ENCODE assay signal across 1 cellular context in the genomic region with DNA sequence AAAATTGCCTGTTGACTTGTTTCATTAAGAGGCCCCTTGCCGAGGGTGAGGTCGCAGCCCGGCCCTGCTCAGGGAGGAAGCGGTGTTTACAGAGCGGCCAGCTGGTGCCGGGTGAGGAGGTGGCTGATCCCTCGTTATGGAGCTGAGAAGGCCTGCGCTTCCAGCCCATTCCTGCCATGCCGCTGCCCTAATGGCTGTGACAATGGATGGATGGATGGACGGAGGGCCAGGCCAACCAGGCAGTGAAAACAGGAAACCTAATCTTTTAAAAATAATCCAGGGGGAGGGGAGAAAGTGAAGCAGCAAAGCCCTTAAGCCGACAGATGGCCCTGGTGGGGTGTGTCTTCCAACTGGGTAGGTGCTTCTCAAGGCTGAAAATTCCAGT.
TF ChIP-seq lines count a peak whose summit lies in the region.

No MANE protein-coding gene starts in this region.

TF ChIP-seq in HEK293, 187 proteins besides CTCF, POLR2A, EP300 and RAD21 (continued from another document):
- TF ChIP-seq RBAK (tag by site-specific recombination; IDR thresholded peaks at IDR 0.05) = no peak
- TF ChIP-seq ZNF133 (tag by site-specific recombination; IDR thresholded peaks at IDR 0.05) = no peak
- TF ChIP-seq, protein P1, sequence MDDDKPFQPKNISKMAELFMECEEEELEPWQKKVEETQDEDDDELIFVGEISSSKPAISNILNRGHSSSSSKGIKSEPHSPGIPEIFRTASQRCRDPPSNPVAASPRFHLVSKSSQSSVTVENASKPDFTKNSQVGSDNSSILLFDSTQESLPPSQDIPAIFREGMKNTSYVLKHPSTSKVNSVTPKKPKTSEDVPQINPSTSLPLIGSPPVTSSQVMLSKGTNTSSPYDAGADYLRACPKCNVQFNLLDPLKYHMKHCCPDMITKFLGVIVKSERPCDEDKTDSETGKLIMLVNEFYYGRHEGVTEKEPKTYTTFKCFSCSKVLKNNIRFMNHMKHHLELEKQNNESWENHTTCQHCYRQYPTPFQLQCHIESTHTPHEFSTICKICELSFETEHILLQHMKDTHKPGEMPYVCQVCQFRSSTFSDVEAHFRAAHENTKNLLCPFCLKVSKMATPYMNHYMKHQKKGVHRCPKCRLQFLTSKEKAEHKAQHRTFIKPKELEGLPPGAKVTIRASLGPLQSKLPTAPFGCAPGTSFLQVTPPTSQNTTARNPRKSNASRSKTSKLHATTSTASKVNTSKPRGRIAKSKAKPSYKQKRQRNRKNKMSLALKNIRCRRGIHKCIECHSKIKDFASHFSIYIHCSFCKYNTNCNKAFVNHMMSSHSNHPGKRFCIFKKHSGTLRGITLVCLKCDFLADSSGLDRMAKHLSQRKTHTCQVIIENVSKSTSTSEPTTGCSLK (tag by site-specific recombination; IDR thresholded peaks at IDR 0.05) = no peak
- no peak for TF ChIP-seq ZNF112 (tag by site-specific recombination; IDR thresholded peaks at IDR 0.05)
- TF ChIP-seq, protein P2, sequence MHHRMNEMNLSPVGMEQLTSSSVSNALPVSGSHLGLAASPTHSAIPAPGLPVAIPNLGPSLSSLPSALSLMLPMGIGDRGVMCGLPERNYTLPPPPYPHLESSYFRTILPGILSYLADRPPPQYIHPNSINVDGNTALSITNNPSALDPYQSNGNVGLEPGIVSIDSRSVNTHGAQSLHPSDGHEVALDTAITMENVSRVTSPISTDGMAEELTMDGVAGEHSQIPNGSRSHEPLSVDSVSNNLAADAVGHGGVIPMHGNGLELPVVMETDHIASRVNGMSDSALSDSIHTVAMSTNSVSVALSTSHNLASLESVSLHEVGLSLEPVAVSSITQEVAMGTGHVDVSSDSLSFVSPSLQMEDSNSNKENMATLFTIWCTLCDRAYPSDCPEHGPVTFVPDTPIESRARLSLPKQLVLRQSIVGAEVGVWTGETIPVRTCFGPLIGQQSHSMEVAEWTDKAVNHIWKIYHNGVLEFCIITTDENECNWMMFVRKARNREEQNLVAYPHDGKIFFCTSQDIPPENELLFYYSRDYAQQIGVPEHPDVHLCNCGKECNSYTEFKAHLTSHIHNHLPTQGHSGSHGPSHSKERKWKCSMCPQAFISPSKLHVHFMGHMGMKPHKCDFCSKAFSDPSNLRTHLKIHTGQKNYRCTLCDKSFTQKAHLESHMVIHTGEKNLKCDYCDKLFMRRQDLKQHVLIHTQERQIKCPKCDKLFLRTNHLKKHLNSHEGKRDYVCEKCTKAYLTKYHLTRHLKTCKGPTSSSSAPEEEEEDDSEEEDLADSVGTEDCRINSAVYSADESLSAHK (tag by site-specific recombination; IDR thresholded peaks at IDR 0.05) = no peak
- no peak for TF ChIP-seq ZNF24 (tag by site-specific recombination; IDR thresholded peaks at IDR 0.05)
- no peak for TF ChIP-seq ZNF175 (tag by site-specific recombination; IDR thresholded peaks at IDR 0.05)
- no peak for TF ChIP-seq ZNF623 (tag by site-specific recombination; IDR thresholded peaks at IDR 0.05)
- TF ChIP-seq ZFP37 (tag by site-specific recombination; IDR thresholded peaks at IDR 0.05) = no peak
- no peak for TF ChIP-seq ZNF654 (tag by site-specific recombination; IDR thresholded peaks at IDR 0.05; ENCODE audit: low read depth)
- no peak for TF ChIP-seq ZBTB1 (tag by site-specific recombination; IDR thresholded peaks at IDR 0.05)
- TF ChIP-seq ZNF302 (tag by site-specific recombination; IDR thresholded peaks at IDR 0.05; ENCODE audit: low read depth) = no peak
- TF ChIP-seq ZNF426 (tag by site-specific recombination; IDR thresholded peaks at IDR 0.05) = no peak
- TF ChIP-seq ZFP69B (tag by site-specific recombination; IDR thresholded peaks at IDR 0.05) = no peak
- no peak for TF ChIP-seq ZNF548 (tag by site-specific recombination; IDR thresholded peaks at IDR 0.05)
- no peak for TF ChIP-seq EGR2 (tag by site-specific recombination; IDR thresholded peaks at IDR 0.05; ENCODE audit: low read depth)
- TF ChIP-seq FEZF1 (tag by site-specific recombination; IDR thresholded peaks at IDR 0.05) = peak; percentile 79
- TF ChIP-seq ZNF560 (tag by site-specific recombination; IDR thresholded peaks at IDR 0.05; ENCODE audit: borderline replicate concordance) = no peak
- no peak for TF ChIP-seq ZSCAN23 (tag by site-specific recombination; IDR thresholded peaks at IDR 0.05)
- no peak for TF ChIP-seq ZNF266 (tag by site-specific recombination; IDR thresholded peaks at IDR 0.05; ENCODE audit: low read depth)
- TF ChIP-seq, protein P3, sequence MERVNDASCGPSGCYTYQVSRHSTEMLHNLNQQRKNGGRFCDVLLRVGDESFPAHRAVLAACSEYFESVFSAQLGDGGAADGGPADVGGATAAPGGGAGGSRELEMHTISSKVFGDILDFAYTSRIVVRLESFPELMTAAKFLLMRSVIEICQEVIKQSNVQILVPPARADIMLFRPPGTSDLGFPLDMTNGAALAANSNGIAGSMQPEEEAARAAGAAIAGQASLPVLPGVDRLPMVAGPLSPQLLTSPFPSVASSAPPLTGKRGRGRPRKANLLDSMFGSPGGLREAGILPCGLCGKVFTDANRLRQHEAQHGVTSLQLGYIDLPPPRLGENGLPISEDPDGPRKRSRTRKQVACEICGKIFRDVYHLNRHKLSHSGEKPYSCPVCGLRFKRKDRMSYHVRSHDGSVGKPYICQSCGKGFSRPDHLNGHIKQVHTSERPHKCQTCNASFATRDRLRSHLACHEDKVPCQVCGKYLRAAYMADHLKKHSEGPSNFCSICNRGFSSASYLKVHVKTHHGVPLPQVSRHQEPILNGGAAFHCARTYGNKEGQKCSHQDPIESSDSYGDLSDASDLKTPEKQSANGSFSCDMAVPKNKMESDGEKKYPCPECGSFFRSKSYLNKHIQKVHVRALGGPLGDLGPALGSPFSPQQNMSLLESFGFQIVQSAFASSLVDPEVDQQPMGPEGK (tag by site-specific recombination; IDR thresholded peaks at IDR 0.05) = no peak
- TF ChIP-seq, protein P4, sequence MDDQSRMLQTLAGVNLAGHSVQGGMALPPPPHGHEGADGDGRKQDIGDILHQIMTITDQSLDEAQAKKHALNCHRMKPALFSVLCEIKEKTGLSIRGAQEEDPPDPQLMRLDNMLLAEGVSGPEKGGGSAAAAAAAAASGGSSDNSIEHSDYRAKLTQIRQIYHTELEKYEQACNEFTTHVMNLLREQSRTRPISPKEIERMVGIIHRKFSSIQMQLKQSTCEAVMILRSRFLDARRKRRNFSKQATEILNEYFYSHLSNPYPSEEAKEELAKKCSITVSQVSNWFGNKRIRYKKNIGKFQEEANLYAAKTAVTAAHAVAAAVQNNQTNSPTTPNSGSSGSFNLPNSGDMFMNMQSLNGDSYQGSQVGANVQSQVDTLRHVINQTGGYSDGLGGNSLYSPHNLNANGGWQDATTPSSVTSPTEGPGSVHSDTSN (CRISPR knock-in tag; IDR thresholded peaks at IDR 0.05) = no peak
- TF ChIP-seq ZNF529 (tag by site-specific recombination; IDR thresholded peaks at IDR 0.05; ENCODE audit: insufficient replicate concordance) = no peak
- no peak for TF ChIP-seq ZNF544 (tag by site-specific recombination; IDR thresholded peaks at IDR 0.05)
- no peak for TF ChIP-seq ZNF48 (tag by site-specific recombination; IDR thresholded peaks at IDR 0.05)
- TF ChIP-seq ZNF768 (tag by site-specific recombination; IDR thresholded peaks at IDR 0.05) = no peak
- TF ChIP-seq, protein P5, sequence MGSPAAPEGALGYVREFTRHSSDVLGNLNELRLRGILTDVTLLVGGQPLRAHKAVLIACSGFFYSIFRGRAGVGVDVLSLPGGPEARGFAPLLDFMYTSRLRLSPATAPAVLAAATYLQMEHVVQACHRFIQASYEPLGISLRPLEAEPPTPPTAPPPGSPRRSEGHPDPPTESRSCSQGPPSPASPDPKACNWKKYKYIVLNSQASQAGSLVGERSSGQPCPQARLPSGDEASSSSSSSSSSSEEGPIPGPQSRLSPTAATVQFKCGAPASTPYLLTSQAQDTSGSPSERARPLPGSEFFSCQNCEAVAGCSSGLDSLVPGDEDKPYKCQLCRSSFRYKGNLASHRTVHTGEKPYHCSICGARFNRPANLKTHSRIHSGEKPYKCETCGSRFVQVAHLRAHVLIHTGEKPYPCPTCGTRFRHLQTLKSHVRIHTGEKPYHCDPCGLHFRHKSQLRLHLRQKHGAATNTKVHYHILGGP (tag by site-specific recombination; IDR thresholded peaks at IDR 0.05) = no peak
- TF ChIP-seq ZXDB (tag by site-specific recombination; IDR thresholded peaks at IDR 0.05) = no peak
- TF ChIP-seq, protein P6, sequence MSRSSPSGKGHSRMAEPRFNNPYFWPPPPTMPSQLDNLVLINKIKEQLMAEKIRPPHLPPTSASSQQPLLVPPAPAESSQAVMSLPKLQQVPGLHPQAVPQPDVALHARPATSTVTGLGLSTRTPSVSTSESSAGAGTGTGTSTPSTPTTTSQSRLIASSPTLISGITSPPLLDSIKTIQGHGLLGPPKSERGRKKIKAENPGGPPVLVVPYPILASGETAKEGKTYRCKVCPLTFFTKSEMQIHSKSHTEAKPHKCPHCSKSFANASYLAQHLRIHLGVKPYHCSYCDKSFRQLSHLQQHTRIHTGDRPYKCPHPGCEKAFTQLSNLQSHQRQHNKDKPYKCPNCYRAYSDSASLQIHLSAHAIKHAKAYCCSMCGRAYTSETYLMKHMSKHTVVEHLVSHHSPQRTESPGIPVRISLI (tag by site-specific recombination; IDR thresholded peaks at IDR 0.05) = no peak
- no peak; the same call in 1 of the 2 replicates for TF ChIP-seq TRIM28 (IDR thresholded peaks at IDR 0.05; ENCODE audit: borderline replicate concordance, low read length)
- TF ChIP-seq, protein P7, sequence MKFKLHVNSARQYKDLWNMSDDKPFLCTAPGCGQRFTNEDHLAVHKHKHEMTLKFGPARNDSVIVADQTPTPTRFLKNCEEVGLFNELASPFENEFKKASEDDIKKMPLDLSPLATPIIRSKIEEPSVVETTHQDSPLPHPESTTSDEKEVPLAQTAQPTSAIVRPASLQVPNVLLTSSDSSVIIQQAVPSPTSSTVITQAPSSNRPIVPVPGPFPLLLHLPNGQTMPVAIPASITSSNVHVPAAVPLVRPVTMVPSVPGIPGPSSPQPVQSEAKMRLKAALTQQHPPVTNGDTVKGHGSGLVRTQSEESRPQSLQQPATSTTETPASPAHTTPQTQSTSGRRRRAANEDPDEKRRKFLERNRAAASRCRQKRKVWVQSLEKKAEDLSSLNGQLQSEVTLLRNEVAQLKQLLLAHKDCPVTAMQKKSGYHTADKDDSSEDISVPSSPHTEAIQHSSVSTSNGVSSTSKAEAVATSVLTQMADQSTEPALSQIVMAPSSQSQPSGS (tag by site-specific recombination; IDR thresholded peaks at IDR 0.05; ENCODE audit: low read depth) = no peak
- no peak for TF ChIP-seq ZNF391 (tag by site-specific recombination; IDR thresholded peaks at IDR 0.05; ENCODE audit: borderline replicate concordance, low read depth)
- TF ChIP-seq WT1 (tag by site-specific recombination; IDR thresholded peaks at IDR 0.05) = peak; percentile 26; the same call in 1 of the 2 replicates
- no peak for TF ChIP-seq SALL2 (tag by site-specific recombination; IDR thresholded peaks at IDR 0.05; ENCODE audit: borderline replicate concordance)
- TF ChIP-seq ZNF843 (tag by site-specific recombination; IDR thresholded peaks at IDR 0.05) = no peak
- no peak for TF ChIP-seq ZNF473 (tag by site-specific recombination; IDR thresholded peaks at IDR 0.05)
- no peak for TF ChIP-seq ZNF670 (tag by site-specific recombination; IDR thresholded peaks at IDR 0.05; ENCODE audit: low read depth)
- no peak for TF ChIP-seq SCRT1 (tag by site-specific recombination; IDR thresholded peaks at IDR 0.05; ENCODE audit: borderline replicate concordance)
- no peak for TF ChIP-seq ZNF239 (tag by site-specific recombination; IDR thresholded peaks at IDR 0.05)
- TF ChIP-seq, protein P8, sequence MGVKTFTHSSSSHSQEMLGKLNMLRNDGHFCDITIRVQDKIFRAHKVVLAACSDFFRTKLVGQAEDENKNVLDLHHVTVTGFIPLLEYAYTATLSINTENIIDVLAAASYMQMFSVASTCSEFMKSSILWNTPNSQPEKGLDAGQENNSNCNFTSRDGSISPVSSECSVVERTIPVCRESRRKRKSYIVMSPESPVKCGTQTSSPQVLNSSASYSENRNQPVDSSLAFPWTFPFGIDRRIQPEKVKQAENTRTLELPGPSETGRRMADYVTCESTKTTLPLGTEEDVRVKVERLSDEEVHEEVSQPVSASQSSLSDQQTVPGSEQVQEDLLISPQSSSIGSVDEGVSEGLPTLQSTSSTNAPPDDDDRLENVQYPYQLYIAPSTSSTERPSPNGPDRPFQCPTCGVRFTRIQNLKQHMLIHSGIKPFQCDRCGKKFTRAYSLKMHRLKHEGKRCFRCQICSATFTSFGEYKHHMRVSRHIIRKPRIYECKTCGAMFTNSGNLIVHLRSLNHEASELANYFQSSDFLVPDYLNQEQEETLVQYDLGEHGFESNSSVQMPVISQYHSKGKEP (tag by site-specific recombination; IDR thresholded peaks at IDR 0.05) = no peak
- TF ChIP-seq BCL11B (tag by site-specific recombination; IDR thresholded peaks at IDR 0.05; ENCODE audit: low read depth) = no peak
- TF ChIP-seq, protein P9, sequence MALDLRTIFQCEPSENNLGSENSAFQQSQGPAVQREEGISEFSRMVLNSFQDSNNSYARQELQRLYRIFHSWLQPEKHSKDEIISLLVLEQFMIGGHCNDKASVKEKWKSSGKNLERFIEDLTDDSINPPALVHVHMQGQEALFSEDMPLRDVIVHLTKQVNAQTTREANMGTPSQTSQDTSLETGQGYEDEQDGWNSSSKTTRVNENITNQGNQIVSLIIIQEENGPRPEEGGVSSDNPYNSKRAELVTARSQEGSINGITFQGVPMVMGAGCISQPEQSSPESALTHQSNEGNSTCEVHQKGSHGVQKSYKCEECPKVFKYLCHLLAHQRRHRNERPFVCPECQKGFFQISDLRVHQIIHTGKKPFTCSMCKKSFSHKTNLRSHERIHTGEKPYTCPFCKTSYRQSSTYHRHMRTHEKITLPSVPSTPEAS (tag by site-specific recombination; IDR thresholded peaks at IDR 0.05) = no peak
- TF ChIP-seq PRDM1 (tag by site-specific recombination; IDR thresholded peaks at IDR 0.05) = no peak
- TF ChIP-seq ZNF558 (tag by site-specific recombination; IDR thresholded peaks at IDR 0.05) = no peak
- TF ChIP-seq, protein P10, sequence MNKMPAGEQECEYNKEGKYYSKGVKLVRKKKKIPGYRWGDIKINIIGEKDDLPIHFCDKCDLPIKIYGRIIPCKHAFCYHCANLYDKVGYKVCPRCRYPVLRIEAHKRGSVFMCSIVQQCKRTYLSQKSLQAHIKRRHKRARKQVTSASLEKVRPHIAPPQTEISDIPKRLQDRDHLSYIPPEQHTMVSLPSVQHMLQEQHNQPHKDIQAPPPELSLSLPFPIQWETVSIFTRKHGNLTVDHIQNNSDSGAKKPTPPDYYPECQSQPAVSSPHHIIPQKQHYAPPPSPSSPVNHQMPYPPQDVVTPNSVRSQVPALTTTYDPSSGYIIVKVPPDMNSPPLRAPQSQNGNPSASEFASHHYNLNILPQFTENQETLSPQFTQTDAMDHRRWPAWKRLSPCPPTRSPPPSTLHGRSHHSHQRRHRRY (tag by site-specific recombination; IDR thresholded peaks at IDR 0.05) = no peak
- peak; percentile 78 for TF ChIP-seq SP7 (tag by site-specific recombination; IDR thresholded peaks at IDR 0.05)
